Comparison of ENCODE assay signal across 10 cellular contexts in the genomic region with DNA sequence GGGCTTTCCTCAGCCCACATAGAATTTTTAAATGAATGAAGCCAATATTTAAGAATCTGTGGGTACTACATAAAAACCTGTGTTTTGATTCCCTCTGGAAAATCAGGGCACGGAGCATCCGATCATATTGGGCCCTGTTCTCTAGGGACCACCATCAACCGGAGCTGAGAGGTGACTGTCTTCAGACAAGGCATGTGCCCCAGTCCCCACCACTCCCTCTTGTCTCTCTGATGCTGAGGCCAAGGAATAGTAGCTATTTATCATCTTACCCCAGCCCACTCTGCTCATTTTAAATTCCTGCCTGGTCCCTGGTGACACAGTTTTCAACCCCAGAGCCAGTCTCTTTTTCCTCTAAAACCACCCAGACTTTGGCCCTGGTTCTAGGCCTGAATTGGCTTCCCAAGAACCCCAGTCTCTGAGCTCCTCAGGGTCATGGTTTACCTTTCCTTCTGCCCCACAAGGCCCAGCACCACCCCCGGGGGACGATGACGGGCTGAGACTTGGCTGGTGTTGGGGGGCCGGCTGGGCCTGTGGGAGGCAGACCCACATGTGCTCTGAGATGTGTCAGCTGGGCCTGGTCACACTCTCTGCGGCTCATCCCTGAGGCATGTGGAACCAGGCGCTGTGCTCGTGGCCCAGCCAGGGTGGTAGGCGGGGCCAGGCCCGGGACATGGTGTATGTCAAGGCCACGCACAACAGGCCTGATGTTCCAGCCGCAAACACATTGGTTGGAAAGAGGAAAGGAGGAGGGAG.
DNase-seq lines count a peak whose midpoint lies in the region; ATAC-seq and TF ChIP-seq lines count a peak whose summit lies in the region.
"Had no signal": no experiment of that assay in that cellular context is flagged by ENCODE, and none has a peak within 500 bp of the region (broad histone marks: within the 10 kb centered on the region; RNA-seq: fewer than 3 reads in every experiment).

No MANE protein-coding gene starts in this region.

- 51 to 64% methylated on average over 14 of the region's 14 CpGs for WGBS in tibial nerve, 2 donors

- H3K27me3 ChIP-seq in Peyer's patch, result no peaks in the 10 kb centered on the region
- H3K27me3 ChIP-seq in tibial nerve, result no peaks in the 10 kb centered on the region

- TF ChIP-seq CTCF in Peyer's patch (IDR thresholded peaks at IDR 0.05) (no peak), tibial nerve (IDR thresholded peaks at IDR 0.05) (no peak)

- peak in 1 of 2 donors; percentile 55 for TF ChIP-seq EP300 in tibial nerve (IDR thresholded peaks at IDR 0.05)

- H3K4me3 ChIP-seq in Peyer's patch, result no peak overlapping the region
- no peak overlapping the region for H3K4me3 ChIP-seq in tibial nerve

- H3K4me1 ChIP-seq in Peyer's patch, result peaks cover 0 to 52% (median 5%) of the 10 kb centered on the region in 4 donors
- H3K4me1 ChIP-seq in tibial nerve, result peaks cover 7 to 70% (median 44%) of the 10 kb centered on the region in 4 donors

- peak; percentile 51 to 87 (median 67) for DNase-seq in Peyer's patch
- DNase-seq in mucosa of gallbladder (ENCODE audit: low spot score), result peak; percentile 91
- DNase-seq in tibial nerve (ENCODE audit: low spot score in 2 of 2), result peak; percentile 77 to 81
- no peak for DNase-seq in stimulated activated naive CD8-positive, alpha-beta T cell treated with anti-CD3 and anti-CD28 coated beads, Interleukin-15, Interleukin-2, amounts not matched to agents 100 U/mL and 50 U/mL, for 24 hours
- DNase-seq in NCI-H2196 treated with DMSO at 0.1 percent for 48 hours (lab: John Stamatoyannopoulos, UW; ENCODE audit: unreplicated experiment), result no peak
- DNase-seq in activated gamma-delta T cell treated with Interleukin-2 at 50 U/mL for 16 hours, result no peak
- DNase-seq: MM.1S, T-cell had no signal

- H3K27ac ChIP-seq in Peyer's patch (peak overlapping the region; percentile 65 to 95 (median 84)), tibial nerve (peak overlapping the region; percentile 84 to 93 (median 88))

- TF ChIP-seq POLR2A in Peyer's patch (IDR thresholded peaks at IDR 0.05) (peak in 1 of 2 donors; percentile 9), tibial nerve (IDR thresholded peaks at IDR 0.05) (no peak)

- no peaks in the 10 kb centered on the region for H3K9me3 ChIP-seq in Peyer's patch
- H3K9me3 ChIP-seq in tibial nerve, result no peaks in the 10 kb centered on the region

- H3K36me3 ChIP-seq in Peyer's patch, result no peaks in the 10 kb centered on the region
- H3K36me3 ChIP-seq in tibial nerve, result no peaks in the 10 kb centered on the region

- ATAC-seq in esophagus mucosa (peak; percentile 48), HG02870 (IDR thresholded peaks at IDR 0.05; ENCODE audit: unreplicated experiment) (no peak)
- ATAC-seq in stimulated activated naive CD8-positive, alpha-beta T cell treated with anti-CD3 and anti-CD28 coated beads, Interleukin-15, Interleukin-2, amounts not matched to agents 100 U/mL and 50 U/mL, for 24 hours, result no peak
- ATAC-seq: T-cell had no signal

Comparison
In these comparisons a context has a peak if more than half of its experiments do, and no peak if none do; other contexts are left out.
1. DNase-seq: peak in Peyer's patch (3 of 3), mucosa of gallbladder (single experiment) and tibial nerve (2 of 2); none in stimulated activated naive CD8-positive, alpha-beta T cell treated with anti-CD3 and anti-CD28 coated beads, Interleukin-15, Interleukin-2, amounts not matched to agents 100 U/mL and 50 U/mL, for 24 hours (single experiment), NCI-H2196 treated with DMSO at 0.1 percent for 48 hours (single experiment) and activated gamma-delta T cell treated with Interleukin-2 at 50 U/mL for 16 hours (single experiment).